In the genomic region with DNA sequence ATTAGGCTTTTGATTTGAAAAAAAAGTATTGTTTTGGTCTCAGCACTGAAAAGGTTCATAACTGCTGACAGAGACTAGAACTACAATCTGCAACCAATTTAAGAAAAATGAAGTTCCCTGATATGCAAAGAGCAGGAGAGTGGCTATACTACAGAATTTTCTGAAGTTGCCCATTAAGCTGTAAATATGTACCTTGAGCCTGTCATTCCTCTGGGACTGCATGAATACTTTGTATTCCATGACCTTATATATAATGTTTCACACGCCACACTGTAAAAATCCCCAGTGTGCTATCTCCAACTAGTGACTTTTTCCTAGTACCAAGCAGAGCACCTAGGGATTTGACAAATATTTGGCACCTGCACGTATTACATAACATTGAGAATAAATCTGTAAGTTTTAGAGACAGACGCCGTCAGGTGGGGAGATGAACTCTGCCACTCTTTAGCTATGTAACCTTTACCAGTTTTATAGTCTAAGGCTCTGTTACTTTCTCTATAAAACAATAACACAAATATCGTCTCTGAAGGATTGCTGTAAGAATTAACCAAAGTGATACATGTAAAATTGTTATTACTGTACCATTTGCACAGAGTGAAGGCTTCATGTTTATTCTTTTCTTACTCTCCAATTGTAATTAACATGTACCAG, we compare ENCODE assay signal across 16 cellular contexts.
A peak's percentile ranks its signal among the peaks of the same experiment; 100 is the strongest.
DNase-seq lines count a peak whose midpoint lies in the region; ATAC-seq, FAIRE-seq and TF ChIP-seq lines count a peak whose summit lies in the region.
"Had no signal": no experiment of that assay in that cellular context is flagged by ENCODE, and none has a peak within 500 bp of the region (broad histone marks: within the 10 kb centered on the region; RNA-seq: fewer than 3 reads in every experiment).

No MANE protein-coding gene starts in this region.

- POLR2A ChIA-PET in A549 (lab: Yijun Ruan, JAX): no interaction called here

- TF ChIP-seq EP300 in A549 (IDR thresholded peaks at IDR 0.05): no peak
- TF ChIP-seq EP300 in transverse colon (IDR thresholded peaks at IDR 0.05; ENCODE audit: low read depth): no peak

- no peaks in the 10 kb centered on the region for H3K9me2 ChIP-seq in hepatocyte (replicated peaks; ENCODE audit: insufficient read depth)

- peak overlapping the region; percentile 32 for H3K4me2 ChIP-seq in A549
- peak overlapping the region; percentile 36 for H3K4me2 ChIP-seq in hepatocyte
- H3K4me2 ChIP-seq: BLaER1 had no signal

- no peak for ATAC-seq in A549
- ATAC-seq: HCT116 had no signal

- CTCF ChIA-PET in A549 (lab: Yijun Ruan, JAX): no interaction called here

- no peaks in the 10 kb centered on the region for H4K20me1 ChIP-seq in hepatocyte (ENCODE audit: insufficient read depth, poor library complexity, severe bottlenecking)
- H4K20me1 ChIP-seq: BLaER1 had no signal

- H3K79me2 ChIP-seq in hepatocyte: no peaks in the 10 kb centered on the region

- H2AFZ ChIP-seq in hepatocyte: no peak overlapping the region

- TF ChIP-seq RAD21 in A549 (conservative IDR thresholded peaks at IDR 0.05 in 1 of 2, IDR thresholded peaks at IDR 0.05 in 1 of 2): no peak

- DNase-seq in A549 (ENCODE audit: low read depth in 1 of 2, low spot score in 1 of 2) (no peak), adipocyte (ENCODE audit: low read depth) (peak; percentile 5), hepatocyte (ENCODE audit: low spot score) (no peak), transverse colon (no peak), superior temporal gyrus (ENCODE audit: extremely low spot score) (no peak), NCI-H748 treated with DMSO at 0.1 percent for 48 hours (lab: John Stamatoyannopoulos, UW) (no peak), mesenteric fat pad (ENCODE audit: low spot score) (no peak)
- DNase-seq: CD4-positive, alpha-beta memory T cell; DMS153; DMS79; GF-D8; GOT3; H7 had no signal

- in situ Hi-C loops in transverse colon (cut with MboI; ENCODE audit: low pct_ligation_motif_present in 1 of 4, low pct_unique_long_range_greater_than_20kb in 1 of 4, low sequenced_read_pairs in 3 of 4): no loop called here

- H3K27ac ChIP-seq in A549: no peak overlapping the region
- H3K27ac ChIP-seq in hepatocyte: peak overlapping the region; percentile 52
- peak overlapping the region; percentile 47 to 57 (median 52) for H3K27ac ChIP-seq in transverse colon
- H3K27ac ChIP-seq: 22Rv1, BLaER1 had no signal

- intact Hi-C loops in transverse colon (cut with DNase I; ENCODE audit: low total_unique reads): no loop called here

- no peak for TF ChIP-seq CTCF in A549 (IDR thresholded peaks at IDR 0.05)
- TF ChIP-seq CTCF in hepatocyte (IDR thresholded peaks at IDR 0.05; ENCODE audit: poor library complexity): no peak
- TF ChIP-seq CTCF in transverse colon (IDR thresholded peaks at IDR 0.05): no peak

- H3K4me1 ChIP-seq in A549 (peaks cover 19% of the 10 kb centered on the region), adipocyte (ENCODE audit: control insufficient read depth, insufficient read depth, low read length) (no peaks in the 10 kb centered on the region), hepatocyte (ENCODE audit: insufficient read depth) (peaks cover 3% of the 10 kb centered on the region), transverse colon (peaks cover 8 to 29% (median 15%) of the 10 kb centered on the region in 4 donors)
- H3K4me1 ChIP-seq: BLaER1 had no signal

- H3K27me3 ChIP-seq in adipocyte (replicated peaks; ENCODE audit: control insufficient read depth, insufficient read depth, low read length) (no peaks in the 10 kb centered on the region), hepatocyte (no peaks in the 10 kb centered on the region), transverse colon (no peaks in the 10 kb centered on the region)
- H3K27me3 ChIP-seq: BLaER1 had no signal

- H3K9ac ChIP-seq in adipocyte (ENCODE audit: low read length): no peak overlapping the region
- H3K9ac ChIP-seq: BLaER1 had no signal

- H3K4me3 ChIP-seq in A549: no peak overlapping the region
- no peak overlapping the region for H3K4me3 ChIP-seq in adipocyte (ENCODE audit: low read length)
- H3K4me3 ChIP-seq in hepatocyte: no peak overlapping the region
- peak overlapping the region in 1 of 4 donors; percentile 7 for H3K4me3 ChIP-seq in transverse colon
- H3K4me3 ChIP-seq: BLaER1 had no signal

- WGBS in A549 (ENCODE audit: missing lambda C conversion rate): 72% methylated on average over 5 of the region's 5 CpGs
- 83% methylated on average over 5 of the region's 5 CpGs for WGBS in hepatocyte (ENCODE audit: low lambda C conversion rate, missing lambda C conversion rate)
- WGBS in transverse colon (ENCODE audit: low coverage in 1 of 2), 2 donors: 59 to 65% methylated on average over 3 to 5 of the region's 5 CpGs

- H3K9me3 ChIP-seq in A549: no peaks in the 10 kb centered on the region
- H3K9me3 ChIP-seq in adipocyte (ENCODE audit: control insufficient read depth, low read length): no peaks in the 10 kb centered on the region
- H3K9me3 ChIP-seq in hepatocyte (ENCODE audit: low read depth): no peaks in the 10 kb centered on the region
- H3K9me3 ChIP-seq in transverse colon: no peaks in the 10 kb centered on the region
- H3K9me3 ChIP-seq: BLaER1 had no signal

- H3K36me3 ChIP-seq in adipocyte (ENCODE audit: control insufficient read depth, insufficient read depth, low read length, severe bottlenecking) (no peaks in the 10 kb centered on the region), hepatocyte (replicated peaks; ENCODE audit: insufficient read depth, low read depth) (no peaks in the 10 kb centered on the region), transverse colon (no peaks in the 10 kb centered on the region)
- H3K36me3 ChIP-seq: BLaER1 had no signal

- TF ChIP-seq POLR2A in A549 (IDR thresholded peaks at IDR 0.05; ENCODE audit: low read length) (no peak), transverse colon (IDR thresholded peaks at IDR 0.05) (no peak)

- FAIRE-seq in A549 (lab: Jason Lieb, UNC): no peak

TF ChIP-seq in A549, 52 proteins besides CTCF, POLR2A, EP300 and RAD21:
- TF ChIP-seq CHD4 (IDR thresholded peaks at IDR 0.05; ENCODE audit: borderline replicate concordance) (no peak), TFCP2L1 (CRISPR knock-in tag; IDR thresholded peaks at IDR 0.05) (no peak), CEBPB (IDR thresholded peaks at IDR 0.05) (no peak), FOSB (CRISPR knock-in tag; IDR thresholded peaks at IDR 0.05) (no peak), RNF2 (IDR thresholded peaks at IDR 0.05; ENCODE audit: borderline replicate concordance, low read depth) (no peak)
- TF ChIP-seq, protein P1, sequence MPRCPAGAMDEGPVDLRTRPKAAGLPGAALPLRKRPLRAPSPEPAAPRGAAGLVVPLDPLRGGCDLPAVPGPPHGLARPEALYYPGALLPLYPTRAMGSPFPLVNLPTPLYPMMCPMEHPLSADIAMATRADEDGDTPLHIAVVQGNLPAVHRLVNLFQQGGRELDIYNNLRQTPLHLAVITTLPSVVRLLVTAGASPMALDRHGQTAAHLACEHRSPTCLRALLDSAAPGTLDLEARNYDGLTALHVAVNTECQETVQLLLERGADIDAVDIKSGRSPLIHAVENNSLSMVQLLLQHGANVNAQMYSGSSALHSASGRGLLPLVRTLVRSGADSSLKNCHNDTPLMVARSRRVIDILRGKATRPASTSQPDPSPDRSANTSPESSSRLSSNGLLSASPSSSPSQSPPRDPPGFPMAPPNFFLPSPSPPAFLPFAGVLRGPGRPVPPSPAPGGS (IDR thresholded peaks at IDR 0.05): no peak

Comparison
In these comparisons a context has a peak if more than half of its experiments do, and no peak if none do; other contexts are left out.
1. H3K27ac ChIP-seq: peak in hepatocyte (single experiment) and transverse colon (4 of 4); none in A549 (0 of 2).